In genomic region chr7:13189712-13190111, GRCh38 we compare ENCODE assay signal across 20 cellular contexts.
"Had no signal": no experiment of that assay in that cellular context is flagged by ENCODE, and none has a peak within 500 bp of the region (broad histone marks: within the 10 kb centered on the region; RNA-seq: fewer than 3 reads in every experiment).

No MANE protein-coding gene starts in this region.

- H3K4me3 ChIP-seq: Peyer's patch, SJSA1 had no signal

- H3K27ac ChIP-seq: Peyer's patch, SJSA1 had no signal

- H3K27me3 ChIP-seq: Peyer's patch, SJSA1 had no signal

- ATAC-seq: activated T-cell treated with anti-CD3 and anti-CD28 coated beads, Interleukin-2, amount 50 U/mL, for 4 hours had no signal

- H3K36me3 ChIP-seq: Peyer's patch, SJSA1 had no signal

- H3K4me1 ChIP-seq: Peyer's patch, SJSA1 had no signal

- DNase-seq: activated CD4-positive, alpha-beta memory T cell treated with anti-CD3 and anti-CD28 coated beads for 36 hours; activated CD4-positive, alpha-beta T cell treated with anti-CD3 and anti-CD28 coated beads, Interleukin-2, amount 10 ng/mL, durations not matched to agents 7 days and 5 days; activated CD4-positive, CD25-positive, alpha-beta regulatory T cell; activated CD8-positive, alpha-beta memory T cell treated with anti-CD3 and anti-CD28 coated beads for 24 hours; activated effector memory CD4-positive, alpha-beta T cell treated with anti-CD3 and anti-CD28 coated beads, Interleukin-2, amount 50 U/mL, for 16 hours; activated naive CD4-positive, alpha-beta T cell treated with Interleukin-2 at 50 U/mL for 16 hours; activated T-cell treated with anti-CD3 and anti-CD28 coated beads, Interleukin-2, amount 50 U/mL, for 4 hours; cerebellar nuclear complex; KG1; NCI-H1092; NCI-H1417; NCI-H1694; NCI-H2029; NCI-H2107; NCI-H345; NCI-H510A; NCI-H526 treated with DMSO at 0.1 percent for 48 hours; Peyer's patch; SHP77 had no signal

- H3K9me3 ChIP-seq: SJSA1 had no signal
